Comparison of ENCODE assay signal across 8 cellular contexts in genomic region chr1:8427493-8427892, GRCh38.
DNase-seq lines count a peak whose midpoint lies in the region; ATAC-seq and TF ChIP-seq lines count a peak whose summit lies in the region.

No MANE protein-coding gene starts in this region.

- H3K4me3 Mint-ChIP-seq in endothelial cell (ENCODE audit: unreplicated experiment), result no peak overlapping the region

- peaks cover 37% of the 10 kb centered on the region for H3K4me1 Mint-ChIP-seq in endothelial cell (ENCODE audit: unreplicated experiment)

- H3K27ac Mint-ChIP-seq in endothelial cell (ENCODE audit: unreplicated experiment), result peak overlapping the region; percentile 27

- TF ChIP-seq CTCF in NB4 (IDR thresholded peaks at IDR 0.05; ENCODE audit: low read depth, low read length) (no peak), endothelial cell (IDR thresholded peaks at IDR 0.05; ENCODE audit: unreplicated experiment) (no peak)

- ATAC-seq in GM18505 (IDR thresholded peaks at IDR 0.05; ENCODE audit: unreplicated experiment) (peak; percentile 41), GM21737 (IDR thresholded peaks at IDR 0.05; ENCODE audit: unreplicated experiment) (peak; percentile 43)

- peak overlapping the region; percentile 25 for H3K4me3 ChIP-seq in NB4 (ENCODE audit: low read depth, low read length)

- no peaks in the 10 kb centered on the region for H3K9me3 Mint-ChIP-seq in endothelial cell (ENCODE audit: unreplicated experiment)

- TF ChIP-seq POLR2A in GM18505 (IDR thresholded peaks at IDR 0.05; ENCODE audit: borderline replicate concordance, extremely low read depth, insufficient read depth, insufficient read length) (no peak), NB4 (IDR thresholded peaks at IDR 0.05; ENCODE audit: extremely low read depth, insufficient read length) (no peak)

- peaks cover 20% of the 10 kb centered on the region for H3K27me3 Mint-ChIP-seq in endothelial cell (ENCODE audit: unreplicated experiment)

- DNase-seq in NB4 (ENCODE audit: low read depth) (peak; percentile 90), endothelial cell (ENCODE audit: low spot score) (no peak), mucosa of gallbladder (ENCODE audit: low spot score) (no peak), kidney glomerular epithelial cell (lab: John Stamatoyannopoulos, UW) (no peak), superior temporal gyrus (ENCODE audit: extremely low spot score) (no peak), DMS153 treated with DMSO at 0.1 percent for 48 hours (lab: John Stamatoyannopoulos, UW; ENCODE audit: unreplicated experiment) (no peak)

- H3K36me3 Mint-ChIP-seq in endothelial cell (ENCODE audit: low read depth, unreplicated experiment), result peaks cover 11% of the 10 kb centered on the region
